Comparison of ENCODE assay signal across 24 cellular contexts in the genomic region with DNA sequence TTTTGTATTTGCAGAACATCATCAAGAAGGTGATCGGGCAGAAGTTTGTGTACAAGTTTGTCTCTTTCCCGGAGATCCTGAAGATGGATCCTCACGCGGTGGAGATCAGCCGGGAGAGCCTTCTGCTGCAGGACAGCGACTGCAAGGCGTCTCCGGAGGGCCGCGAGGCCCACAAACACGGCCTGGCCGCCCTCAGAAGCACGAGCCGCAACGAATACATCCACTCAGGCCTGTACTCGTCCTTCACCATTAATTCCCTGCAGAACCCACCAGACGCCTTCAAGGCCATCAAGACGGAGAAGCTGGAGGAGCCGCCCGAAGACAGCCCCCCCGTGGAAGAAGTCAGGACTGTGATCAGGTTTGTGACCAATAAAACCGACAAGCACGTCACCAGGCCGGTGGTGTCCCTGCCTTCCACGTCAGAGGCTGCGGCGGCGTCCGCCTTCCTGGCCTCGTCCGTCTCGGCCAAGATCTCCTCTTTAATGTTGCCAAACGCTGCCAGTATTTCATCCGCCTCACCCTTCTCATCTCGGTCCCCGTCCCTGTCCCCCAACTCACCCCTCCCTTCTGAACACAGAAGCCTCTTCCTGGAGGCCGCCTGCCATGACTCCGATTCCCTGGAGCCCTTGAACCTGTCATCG. TPM values are rescaled to one million over a fixed set of nuclear protein-coding genes. Genes with fewer than 3 reads are reported as not detected.
DNase-seq lines count a peak whose midpoint lies in the region; ATAC-seq and TF ChIP-seq lines count a peak whose summit lies in the region.
"Had no signal": no experiment of that assay in that cellular context is flagged by ENCODE, and none has a peak within 500 bp of the region (broad histone marks: within the 10 kb centered on the region; RNA-seq: fewer than 3 reads in every experiment).

No MANE protein-coding gene starts in this region.

- TF ChIP-seq CTCF in GM20000 (IDR thresholded peaks at IDR 0.05; ENCODE audit: extremely low read depth, missing control alignments), result no peak

- intact Hi-C loops in activated CD4-positive, alpha-beta T cell treated with anti-CD3 and anti-CD28 coated beads, Interleukin-2, amount 10 ng/mL, durations not matched to agents 24 days and 14 days (cut with micrococcal nuclease), result no loop called here
- intact Hi-C loops in activated CD4-positive, alpha-beta T cell treated with anti-CD3 and anti-CD28 coated beads for 36 hours (cut with DNase I, micrococcal nuclease), result no loop called here

- no peak overlapping the region for H3K4me3 ChIP-seq in ACC112 (ENCODE audit: low read depth, low read length)
- H3K4me3 ChIP-seq: colonic mucosa, gastroesophageal sphincter, HAP-1, left lung, vagina had no signal

- no peaks in the 10 kb centered on the region for H3K27me3 Mint-ChIP-seq in activated CD4-positive, alpha-beta T cell treated with anti-CD3 and anti-CD28 coated beads, Interleukin-2, amount 10 ng/mL, durations not matched to agents 24 days and 14 days
- H3K27me3 Mint-ChIP-seq in activated CD4-positive, alpha-beta T cell treated with anti-CD3 and anti-CD28 coated beads for 36 hours, result no peaks in the 10 kb centered on the region
- H3K27me3 Mint-ChIP-seq in activated T-helper 17 cell treated with anti-CD3 and anti-CD28 coated beads, Interleukin-2, amount 50 U/mL, for 72 hours, result no peaks in the 10 kb centered on the region
- H3K27me3 Mint-ChIP-seq in immature natural killer cell (ENCODE audit: low read depth in 3 of 3), result peaks cover 6 to 29% (median 9%) of the 10 kb centered on the region in 3 donors
- H3K27me3 Mint-ChIP-seq: activated naive CD8-positive, alpha-beta T cell had no signal

- POLR2A ChIA-PET in activated CD4-positive, alpha-beta T cell treated with anti-CD3 and anti-CD28 coated beads for 36 hours (lab: Charles Lee), result interaction anchor here (0.6 kb wide), 1 partner anchor 705 kb away, joined by 3 read pairs; no protein-coding TSS in a partner anchor

- peaks cover 98% of the 10 kb centered on the region for H3K79me2 ChIP-seq in ACC112 (ENCODE audit: control insufficient read depth, insufficient read depth, low read length, unreplicated experiment)

- H3K36me3 Mint-ChIP-seq in activated CD4-positive, alpha-beta T cell treated with anti-CD3 and anti-CD28 coated beads, Interleukin-2, amount 10 ng/mL, durations not matched to agents 24 days and 14 days (ENCODE audit: low read depth), result peaks cover 57% of the 10 kb centered on the region
- H3K36me3 Mint-ChIP-seq in activated CD4-positive, alpha-beta T cell treated with anti-CD3 and anti-CD28 coated beads for 36 hours (ENCODE audit: low read depth), result peaks cover 51% of the 10 kb centered on the region
- H3K36me3 Mint-ChIP-seq in activated T-helper 17 cell treated with anti-CD3 and anti-CD28 coated beads, Interleukin-2, amount 50 U/mL, for 72 hours (ENCODE audit: low read depth), result peaks cover 77% of the 10 kb centered on the region
- peaks cover 21 to 35% (median 21%) of the 10 kb centered on the region in 3 donors for H3K36me3 Mint-ChIP-seq in immature natural killer cell

- H3K27ac Mint-ChIP-seq in activated CD4-positive, alpha-beta T cell treated with anti-CD3 and anti-CD28 coated beads, Interleukin-2, amount 10 ng/mL, durations not matched to agents 24 days and 14 days, result peak overlapping the region; percentile 26
- no peak overlapping the region for H3K27ac Mint-ChIP-seq in activated CD4-positive, alpha-beta T cell treated with anti-CD3 and anti-CD28 coated beads for 36 hours
- H3K27ac Mint-ChIP-seq in activated T-helper 17 cell treated with anti-CD3 and anti-CD28 coated beads, Interleukin-2, amount 50 U/mL, for 72 hours, result peak overlapping the region; percentile 62
- peak overlapping the region in 5 of 6 donors; percentile 25 to 80 (median 71) for H3K27ac Mint-ChIP-seq in immature natural killer cell
- H3K27ac Mint-ChIP-seq: WTC11 had no signal

- H3K9me3 Mint-ChIP-seq in activated CD4-positive, alpha-beta T cell treated with anti-CD3 and anti-CD28 coated beads, Interleukin-2, amount 10 ng/mL, durations not matched to agents 24 days and 14 days, result no peaks in the 10 kb centered on the region
- no peaks in the 10 kb centered on the region for H3K9me3 Mint-ChIP-seq in activated CD4-positive, alpha-beta T cell treated with anti-CD3 and anti-CD28 coated beads for 36 hours (ENCODE audit: low read depth)
- H3K9me3 Mint-ChIP-seq in activated T-helper 17 cell treated with anti-CD3 and anti-CD28 coated beads, Interleukin-2, amount 50 U/mL, for 72 hours, result no peaks in the 10 kb centered on the region
- H3K9me3 Mint-ChIP-seq in immature natural killer cell, result no peaks in the 10 kb centered on the region
- H3K9me3 Mint-ChIP-seq: WTC11 had no signal

- ATAC-seq in activated CD4-positive, alpha-beta T cell treated with anti-CD3 and anti-CD28 coated beads for 36 hours, result no peak
- no peak for ATAC-seq in activated T-helper 17 cell treated with anti-CD3 and anti-CD28 coated beads, Interleukin-2, amount 50 U/mL, for 72 hours (replicated peaks)
- ATAC-seq in HG03378 (IDR thresholded peaks at IDR 0.05; ENCODE audit: unreplicated experiment) (no peak), GM21717 (IDR thresholded peaks at IDR 0.05; ENCODE audit: unreplicated experiment) (no peak)
- ATAC-seq: gastroesophageal sphincter, left lung had no signal

- peak overlapping the region; percentile 51; the same call in 1 of the 2 replicates for H3K27ac ChIP-seq in ACC112 (ENCODE audit: low read depth, low read length)
- H3K27ac ChIP-seq: 22Rv1, colonic mucosa, left lung, vagina had no signal

- H3K4me1 ChIP-seq in ACC112 (ENCODE audit: control insufficient read depth, insufficient read depth, low read length, unreplicated experiment), result peaks cover 25% of the 10 kb centered on the region
- H3K4me1 ChIP-seq: colonic mucosa, HAP-1 had no signal

- H3K4me3 Mint-ChIP-seq in activated CD4-positive, alpha-beta T cell treated with anti-CD3 and anti-CD28 coated beads, Interleukin-2, amount 10 ng/mL, durations not matched to agents 24 days and 14 days, result no peak overlapping the region
- no peak overlapping the region for H3K4me3 Mint-ChIP-seq in activated CD4-positive, alpha-beta T cell treated with anti-CD3 and anti-CD28 coated beads for 36 hours
- H3K4me3 Mint-ChIP-seq in activated T-helper 17 cell treated with anti-CD3 and anti-CD28 coated beads, Interleukin-2, amount 50 U/mL, for 72 hours, result peak overlapping the region; percentile 27
- H3K4me3 Mint-ChIP-seq in immature natural killer cell, result no peak overlapping the region
- H3K4me3 Mint-ChIP-seq: activated naive CD8-positive, alpha-beta T cell; WTC11 had no signal

- H3K27me3 ChIP-seq in ACC112 (ENCODE audit: insufficient read depth, low read length), result no peaks in the 10 kb centered on the region
- H3K27me3 ChIP-seq: colonic mucosa, gastroesophageal sphincter, left lung, vagina had no signal

- CTCF ChIA-PET in activated CD4-positive, alpha-beta T cell treated with anti-CD3 and anti-CD28 coated beads for 36 hours (lab: Charles Lee), result interaction anchor here (0.6 kb wide), 1 partner anchor 195 kb away, joined by 4 read pairs; no protein-coding TSS in a partner anchor

- no peak overlapping the region for H2AFZ ChIP-seq in ACC112 (ENCODE audit: low read length, unreplicated experiment)

- H3K4me1 Mint-ChIP-seq in activated CD4-positive, alpha-beta T cell treated with anti-CD3 and anti-CD28 coated beads, Interleukin-2, amount 10 ng/mL, durations not matched to agents 24 days and 14 days, result peaks cover 43% of the 10 kb centered on the region
- H3K4me1 Mint-ChIP-seq in activated CD4-positive, alpha-beta T cell treated with anti-CD3 and anti-CD28 coated beads for 36 hours, result peaks cover 55% of the 10 kb centered on the region
- H3K4me1 Mint-ChIP-seq in activated T-helper 17 cell treated with anti-CD3 and anti-CD28 coated beads, Interleukin-2, amount 50 U/mL, for 72 hours, result peaks cover 52% of the 10 kb centered on the region
- peaks cover 58 to 76% of the 10 kb centered on the region in 2 donors for H3K4me1 Mint-ChIP-seq in immature natural killer cell
- H3K4me1 Mint-ChIP-seq: WTC11 had no signal

- peaks cover 62% of the 10 kb centered on the region for H3K36me3 ChIP-seq in ACC112 (ENCODE audit: insufficient read depth, low read length)
- H3K36me3 ChIP-seq: colonic mucosa, HAP-1 had no signal

- no peak for DNase-seq in activated CD4-positive, alpha-beta T cell treated with anti-CD3 and anti-CD28 coated beads, Interleukin-2, amount 10 ng/mL, durations not matched to agents 24 days and 14 days
- DNase-seq in activated CD4-positive, alpha-beta T cell treated with anti-CD3 and anti-CD28 coated beads for 36 hours, result no peak
- DNase-seq in immature natural killer cell (no peak), GM20000 (ENCODE audit: low spot score) (no peak)
- DNase-seq: anterior cingulate cortex, colonic mucosa, hypothalamus, left lung, NCI-H1436, NCI-H2081 treated with DMSO at 0.1 percent for 48 hours, NCI-H226, NCI-H69, nucleus accumbens, SHP77 treated with DMSO at 0.1 percent for 48 hours had no signal

RNA-seq across cellular contexts. Expression of a gene that starts 52.9 kb away (rescaled TPM):
- 29.6 and 33.5 TPM in 2 replicates for total RNA-seq in activated CD4-positive, alpha-beta T cell treated with anti-CD3 and anti-CD28 coated beads, Interleukin-2, amount 10 ng/mL, durations not matched to agents 24 days and 14 days
- total RNA-seq in activated CD4-positive, alpha-beta T cell treated with anti-CD3 and anti-CD28 coated beads for 36 hours, result 10 to 100 TPM; 17.0 to 17.4 TPM
- total RNA-seq in activated T-helper 17 cell treated with anti-CD3 and anti-CD28 coated beads, Interleukin-2, amount 50 U/mL, for 72 hours, result 10 to 100 TPM; 31.3 to 39.2 TPM
- 10 to 100 TPM in 1 of 3 donors, 1 to 10 TPM in 2; 4.7 to 21.7 (median 6.9) TPM for polyA plus RNA-seq in immature natural killer cell
